Comparison of ENCODE assay signal across 19 cellular contexts in the genomic region with DNA sequence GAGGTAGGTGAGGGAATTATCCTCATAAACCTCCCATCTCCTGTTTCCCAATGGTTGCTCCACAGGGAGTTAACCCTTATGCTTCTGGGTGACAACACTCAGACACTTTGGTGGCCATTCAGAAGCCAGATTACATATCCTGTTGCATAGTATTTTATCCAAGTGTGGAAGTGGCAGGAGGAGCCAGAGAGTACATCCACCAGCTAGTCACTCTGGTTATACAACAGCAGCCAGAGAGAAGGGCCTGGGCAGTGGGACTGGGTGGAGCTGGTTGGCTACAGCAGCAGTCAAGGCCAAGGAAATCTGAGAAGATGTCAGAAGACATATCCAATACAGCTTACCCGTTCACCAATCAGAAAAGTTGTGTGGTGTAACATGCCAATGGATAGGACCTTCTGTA. TPM values are rescaled to one million over a fixed set of nuclear protein-coding genes. Genes with fewer than 3 reads are reported as not detected.
DNase-seq lines count a peak whose midpoint lies in the region; ATAC-seq and TF ChIP-seq lines count a peak whose summit lies in the region.
"Had no signal": no experiment of that assay in that cellular context is flagged by ENCODE, and none has a peak within 500 bp of the region (broad histone marks: within the 10 kb centered on the region; RNA-seq: fewer than 3 reads in every experiment).

No MANE protein-coding gene starts in this region.

- H3K4me3 ChIP-seq in GM23338: no peak overlapping the region
- H3K4me3 ChIP-seq: A549; BLaER1 treated with 17β-estradiol and CSF1 and Interleukin-3, amounts not matched to agents 10 nM and 100 nM had no signal

- peaks cover 5% of the 10 kb centered on the region; the same call in 1 of the 3 replicates for H3K36me3 Mint-ChIP-seq in GM23338 (ENCODE audit: low read depth)
- peaks cover 3% of the 10 kb centered on the region; the same call in 1 of the 2 replicates for H3K36me3 Mint-ChIP-seq in WTC11
- H3K36me3 Mint-ChIP-seq: CD14-positive monocyte; CD8-positive, alpha-beta memory T cell had no signal

- no peak overlapping the region for H2AFZ ChIP-seq in GM23338

- H3F3A ChIP-seq in GM23338 (replicated peaks; ENCODE audit: low read depth): no peaks in the 10 kb centered on the region

- peaks cover 37% of the 10 kb centered on the region for H3K4me1 ChIP-seq in GM23338 (ENCODE audit: insufficient read depth)
- H3K4me1 ChIP-seq: BE2C; BLaER1 treated with 17β-estradiol and CSF1 and Interleukin-3, amounts not matched to agents 10 nM and 100 nM had no signal

- no peak overlapping the region for H3K27ac ChIP-seq in GM23338 (ENCODE audit: low read depth)
- H3K27ac ChIP-seq: A549; BLaER1 treated with 17β-estradiol and CSF1 and Interleukin-3, amounts not matched to agents 10 nM and 100 nM had no signal

- TF ChIP-seq CTCF in GM23338 (conservative IDR thresholded peaks at IDR 0.05; ENCODE audit: low read depth in 2 of 2): no peak
- TF ChIP-seq CTCF in WTC11 (IDR thresholded peaks at IDR 0.05): no peak

- H3K27me3 Mint-ChIP-seq in GM23338 (ENCODE audit: insufficient read depth, low read depth, poor library complexity) (peaks cover 17% of the 10 kb centered on the region), WTC11 (ENCODE audit: low read depth) (peaks cover 27% of the 10 kb centered on the region)
- H3K27me3 Mint-ChIP-seq: CD4-positive, alpha-beta T cell had no signal

- H3K9me3 Mint-ChIP-seq in GM23338 (peaks cover 5% of the 10 kb centered on the region; the same call in 2 of the 3 replicates), WTC11 (peaks cover 7% of the 10 kb centered on the region)
- H3K9me3 Mint-ChIP-seq: CD8-positive, alpha-beta memory T cell had no signal

- POLR2A ChIA-PET in WTC11 (lab: Charles Lee): no interaction called here

- H3K27ac Mint-ChIP-seq in GM23338 (no peak overlapping the region), WTC11 (no peak overlapping the region)
- H3K27ac Mint-ChIP-seq: CD14-positive monocyte; CD4-positive, alpha-beta T cell; H9 had no signal

- peaks cover 12% of the 10 kb centered on the region; the same call in 1 of the 2 replicates for H3K27me3 ChIP-seq in GM23338 (ENCODE audit: insufficient read depth)
- H3K27me3 ChIP-seq: BE2C; BLaER1 treated with 17β-estradiol and CSF1 and Interleukin-3, amounts not matched to agents 10 nM and 100 nM had no signal

- intact Hi-C loops in head of caudate nucleus (cut with DNase I): no loop called here

- no peaks in the 10 kb centered on the region for H4K20me1 ChIP-seq in GM23338 (replicated peaks; ENCODE audit: insufficient read depth)
- H4K20me1 ChIP-seq: BLaER1 treated with 17β-estradiol and CSF1 and Interleukin-3, amounts not matched to agents 10 nM and 100 nM had no signal

- H3K4me3 Mint-ChIP-seq in GM23338: no peak overlapping the region
- no peak overlapping the region for H3K4me3 Mint-ChIP-seq in WTC11
- H3K4me3 Mint-ChIP-seq: CD14-positive monocyte; CD4-positive, alpha-beta T cell; CD8-positive, alpha-beta memory T cell; H9 had no signal

- H3K4me1 Mint-ChIP-seq in GM23338 (peaks cover 26% of the 10 kb centered on the region), WTC11 (peaks cover 37% of the 10 kb centered on the region)
- H3K4me1 Mint-ChIP-seq: CD14-positive monocyte; CD8-positive, alpha-beta memory T cell had no signal

- no peaks in the 10 kb centered on the region for H3K36me3 ChIP-seq in GM23338 (ENCODE audit: insufficient read depth)
- H3K36me3 ChIP-seq: BE2C; BLaER1 treated with 17β-estradiol and CSF1 and Interleukin-3, amounts not matched to agents 10 nM and 100 nM had no signal

- H3K79me2 ChIP-seq in GM23338 (replicated peaks; ENCODE audit: insufficient read depth): no peaks in the 10 kb centered on the region

- peak overlapping the region; percentile 68 for H3K4me2 ChIP-seq in GM23338
- H3K4me2 ChIP-seq: A549; BLaER1 treated with 17β-estradiol and CSF1 and Interleukin-3, amounts not matched to agents 10 nM and 100 nM had no signal

- CTCF ChIA-PET in WTC11 (lab: Charles Lee): interaction anchor here (0.9 kb wide), 1 partner anchor 13 kb away, joined by 4 read pairs; no protein-coding TSS in a partner anchor

- no peak for ATAC-seq in GM23338
- peak; percentile 66 for ATAC-seq in WTC11
- no peak for ATAC-seq in GM19463 (IDR thresholded peaks at IDR 0.05; ENCODE audit: unreplicated experiment)
- ATAC-seq: A549, HCT116 had no signal

- H3K9me2 ChIP-seq in GM23338 (ENCODE audit: insufficient read depth): peaks cover 26% of the 10 kb centered on the region

- peak; percentile 19 for DNase-seq in D341Med (ENCODE audit: low spot score)
- no peak for DNase-seq in GM23338 (ENCODE audit: low spot score)
- no peak for DNase-seq in WTC11 (ENCODE audit: low spot score)
- no peak for DNase-seq in head of caudate nucleus
- no peak for DNase-seq in DMS53 treated with DMSO at 0.1 percent for 48 hours (lab: John Stamatoyannopoulos, UW; ENCODE audit: unreplicated experiment)
- DNase-seq: 8988T; ACHN; AML-193; BE2C; CD4-positive, alpha-beta T cell; CD8-positive, alpha-beta memory T cell; DMS79 treated with DMSO at 0.1 percent for 48 hours; GF-D8; H9 had no signal

TF ChIP-seq in GM23338, 12 proteins besides CTCF, POLR2A, EP300 and RAD21 (continues in another document):
- TF ChIP-seq ZNF331 (CRISPR knock-in tag; IDR thresholded peaks at IDR 0.05; ENCODE audit: low read depth): no peak
- TF ChIP-seq, protein P1, sequence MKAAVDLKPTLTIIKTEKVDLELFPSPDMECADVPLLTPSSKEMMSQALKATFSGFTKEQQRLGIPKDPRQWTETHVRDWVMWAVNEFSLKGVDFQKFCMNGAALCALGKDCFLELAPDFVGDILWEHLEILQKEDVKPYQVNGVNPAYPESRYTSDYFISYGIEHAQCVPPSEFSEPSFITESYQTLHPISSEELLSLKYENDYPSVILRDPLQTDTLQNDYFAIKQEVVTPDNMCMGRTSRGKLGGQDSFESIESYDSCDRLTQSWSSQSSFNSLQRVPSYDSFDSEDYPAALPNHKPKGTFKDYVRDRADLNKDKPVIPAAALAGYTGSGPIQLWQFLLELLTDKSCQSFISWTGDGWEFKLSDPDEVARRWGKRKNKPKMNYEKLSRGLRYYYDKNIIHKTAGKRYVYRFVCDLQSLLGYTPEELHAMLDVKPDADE (IDR thresholded peaks at IDR 0.05): no peak

TF ChIP-seq in WTC11, 78 proteins besides CTCF, POLR2A, EP300 and RAD21:
- TF ChIP-seq, protein P2, sequence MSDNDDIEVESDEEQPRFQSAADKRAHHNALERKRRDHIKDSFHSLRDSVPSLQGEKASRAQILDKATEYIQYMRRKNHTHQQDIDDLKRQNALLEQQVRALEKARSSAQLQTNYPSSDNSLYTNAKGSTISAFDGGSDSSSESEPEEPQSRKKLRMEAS (CRISPR knock-in tag; IDR thresholded peaks at IDR 0.05): no peak
- TF ChIP-seq ATF3 (CRISPR knock-in tag; conservative IDR thresholded peaks at IDR 0.05): no peak
TF ChIP-seq in WTC11: peak in this region for 0.

RNA-seq across cellular contexts. Expression of gene VASH2, which starts 16.3 kb away (rescaled TPM):
- 305 and 381 TPM in 2 replicates for total RNA-seq in GM23338 (2014; rRNA removed; shearing (Covaris generic))
- polyA plus RNA-seq in GM23338 (2016; fragmentation: Nextera tagmentation; extraction: Ambion mirVana): 129 and 136 TPM in 2 replicates
- 251 to 303 TPM (median 254 TPM) in 3 replicates for total RNA-seq in WTC11 (2021)
- polyA plus RNA-seq: CD14-positive monocyte; CD8-positive, alpha-beta memory T cell had no signal
